7 cellular contexts compared by ENCODE assay signal in the genomic region with DNA sequence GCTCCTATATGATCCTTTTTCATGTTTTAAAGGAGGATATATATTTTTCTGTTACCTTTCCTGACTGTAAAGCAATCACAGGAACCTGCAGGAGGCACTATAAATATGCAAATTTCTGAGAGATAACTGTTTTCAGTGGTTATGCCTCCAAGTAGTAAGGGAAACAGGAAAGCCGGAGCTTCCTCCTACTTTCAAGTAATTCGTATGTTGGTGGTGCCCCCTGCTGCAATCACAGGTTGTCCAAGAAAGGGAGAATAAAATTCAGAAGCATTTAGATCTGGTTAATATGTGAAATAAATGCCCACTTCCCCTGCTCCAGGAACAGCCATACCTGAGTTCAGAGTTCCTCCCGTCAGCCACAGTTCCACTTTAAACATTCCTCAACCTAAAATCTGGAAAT. TPM values are rescaled to one million over a fixed set of nuclear protein-coding genes. Genes with fewer than 3 reads are reported as not detected.
DNase-seq lines count a peak whose midpoint lies in the region; ATAC-seq and TF ChIP-seq lines count a peak whose summit lies in the region.

No MANE protein-coding gene starts in this region.

- ATAC-seq in HG03439 (IDR thresholded peaks at IDR 0.05; ENCODE audit: unreplicated experiment) (no peak), GM18870 (IDR thresholded peaks at IDR 0.05; ENCODE audit: unreplicated experiment) (no peak), GM21723 (IDR thresholded peaks at IDR 0.05; ENCODE audit: unreplicated experiment) (no peak)

- no peak overlapping the region for H3K4me3 ChIP-seq in SK-N-MC

- no peak overlapping the region for H3K27ac ChIP-seq in SK-N-MC

- H3K4me1 Mint-ChIP-seq in HFFc6 (ENCODE audit: low read depth) = no peaks in the 10 kb centered on the region

- H3K9ac ChIP-seq in SK-N-MC (ENCODE audit: insufficient read length) = no peak overlapping the region

- no peak overlapping the region for H3K27ac Mint-ChIP-seq in HFFc6

- H3K9me3 ChIP-seq in SK-N-MC (ENCODE audit: low read depth, low read length) = no peaks in the 10 kb centered on the region

- peak; percentile 48 for TF ChIP-seq CTCF in HFFc6 (IDR thresholded peaks at IDR 0.05)

- H3K36me3 ChIP-seq in SK-N-MC (ENCODE audit: insufficient read depth, low read length) = no peaks in the 10 kb centered on the region

- DNase-seq in EH (ENCODE audit: low read depth) (peak; percentile 38), HFFc6 (no peak), SK-N-MC (ENCODE audit: low read depth, low spot score) (peak; percentile 32), left kidney (ENCODE audit: low read depth, low spot score) (peak; percentile 74)

- no peak overlapping the region for H3K4me3 Mint-ChIP-seq in HFFc6

- H3K9me3 Mint-ChIP-seq in HFFc6 = no peaks in the 10 kb centered on the region

- no peaks in the 10 kb centered on the region for H3K36me3 Mint-ChIP-seq in HFFc6 (ENCODE audit: low read depth)

- peaks cover 15% of the 10 kb centered on the region for H3K27me3 Mint-ChIP-seq in HFFc6 (ENCODE audit: insufficient read depth)

RNA-seq across cellular contexts. Expression of a gene that starts 12.0 kb away (rescaled TPM):
- 1 to 10 TPM; 1.1 to 3.0 (median 1.9) TPM for total RNA-seq in HFFc6 (2021; fragmentation: NEBNext Ultra II Directional; extraction: Animal tissue kit (Norgen Biotek cat#: 25700))
